8 cellular contexts compared by ENCODE assay signal in the genomic region with DNA sequence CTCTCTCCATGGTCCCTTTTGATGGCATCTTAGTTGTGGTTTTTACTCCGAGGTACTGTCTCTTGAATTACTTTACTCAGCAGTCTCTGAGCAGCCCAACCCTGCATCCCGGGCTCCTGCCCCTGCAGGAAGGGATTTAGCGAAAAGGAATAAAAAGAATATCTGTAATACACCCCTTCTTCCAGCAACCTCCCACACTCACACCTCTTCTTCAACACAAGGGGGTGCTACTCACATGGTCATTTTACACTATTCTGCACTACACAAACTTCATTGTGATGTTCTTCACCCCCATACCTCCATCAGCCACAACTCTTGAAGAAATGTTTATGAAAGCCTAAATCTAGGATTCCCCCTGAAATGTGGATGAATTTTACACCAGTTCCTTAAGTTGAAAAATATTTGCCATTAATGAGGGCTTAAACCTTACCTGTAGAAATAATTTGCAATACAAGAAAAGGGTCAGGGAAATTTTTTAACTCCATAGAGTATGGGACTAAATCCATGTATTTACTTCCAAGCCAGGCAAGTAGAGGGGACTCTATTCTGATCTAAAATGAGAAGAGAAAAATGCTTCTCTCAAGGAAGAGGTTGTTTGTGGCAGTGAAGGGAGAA. TPM values are rescaled to one million over a fixed set of nuclear protein-coding genes. Genes with fewer than 3 reads are reported as not detected.
A peak's percentile ranks its signal among the peaks of the same experiment; 100 is the strongest.
DNase-seq lines count a peak whose midpoint lies in the region; ATAC-seq and TF ChIP-seq lines count a peak whose summit lies in the region.

No MANE protein-coding gene starts in this region.

- H3K9me3 ChIP-seq in Panc1 (ENCODE audit: control insufficient read depth, insufficient read depth, low read depth, low read length): no peaks in the 10 kb centered on the region

- H3K4me1 ChIP-seq in Panc1 (ENCODE audit: control insufficient read depth, insufficient read depth, low read length): no peaks in the 10 kb centered on the region

- H3K4me3 ChIP-seq in Panc1 (ENCODE audit: low read depth in 2 of 2, low read length in 2 of 2): no peak overlapping the region

- H3K27me3 ChIP-seq in Panc1 (ENCODE audit: control insufficient read depth, insufficient read depth, low read length): no peaks in the 10 kb centered on the region

- no TSS peak for BruUV-seq in Panc1 (replicated peaks; lab: Mats Ljungman, UMichigan)

- CTCF ChIA-PET in activated CD8-positive, alpha-beta memory T cell treated with anti-CD3 and anti-CD28 coated beads, Interleukin-2, amount 10 ng/mL, durations not matched to agents 7 days and 5 days (lab: Charles Lee): interaction anchor here (1.2 to 3.3 kb wide), 8 partner anchors 13 to 327 kb away, joined by 3 to 40 read pairs (median 6); partner anchors contain the start of gene UHRF2
- CTCF ChIA-PET in Panc1 (lab: Charles Lee): interaction anchor here (0.6 kb wide), 1 partner anchor 266 kb away, joined by 4 read pairs; no protein-coding TSS in a partner anchor

- H3K27ac Mint-ChIP-seq in activated CD8-positive, alpha-beta memory T cell treated with anti-CD3 and anti-CD28 coated beads, Interleukin-2, amount 10 ng/mL, durations not matched to agents 7 days and 5 days: no peak overlapping the region
- no peak overlapping the region for H3K27ac Mint-ChIP-seq in stimulated activated memory B cell treated with anti-CD40 and anti-IgM and Interleukin-4, amounts not matched to agents 10 μg/mL and 1 μg/mL and 100 μg/mL, for 72 hours

- H3K27ac ChIP-seq in Panc1 (ENCODE audit: low read length): no peak overlapping the region

- DNase-seq in activated CD8-positive, alpha-beta memory T cell treated with anti-CD3 and anti-CD28 coated beads, Interleukin-2, amount 10 ng/mL, durations not matched to agents 7 days and 5 days: peak; percentile 42
- no peak for DNase-seq in activated CD8-positive, alpha-beta memory T cell treated with anti-CD3 and anti-CD28 coated beads, Interleukin-2, amount 50 U/mL, for 48 hours
- DNase-seq in KBM-7 (peak; percentile 72), Panc1 (ENCODE audit: low read depth, low spot score) (peak; percentile 20), brain pericyte (ENCODE audit: low read depth, low spot score) (peak; percentile 16), iris pigment epithelial cell (ENCODE audit: low read depth) (peak; percentile 78)

- peak; percentile 96 for ATAC-seq in activated CD8-positive, alpha-beta memory T cell treated with anti-CD3 and anti-CD28 coated beads, Interleukin-2, amount 10 ng/mL, durations not matched to agents 7 days and 5 days
- ATAC-seq in GM21619 (IDR thresholded peaks at IDR 0.05; ENCODE audit: unreplicated experiment) (peak; percentile 80), Panc1 (peak; percentile 75; the same call in 1 of the 2 replicates)
- peak; percentile 87 for ATAC-seq in stimulated activated memory B cell treated with anti-CD40 and anti-IgM and Interleukin-4, amounts not matched to agents 10 μg/mL and 1 μg/mL and 100 μg/mL, for 72 hours

- H3K4me3 Mint-ChIP-seq in activated CD8-positive, alpha-beta memory T cell treated with anti-CD3 and anti-CD28 coated beads, Interleukin-2, amount 10 ng/mL, durations not matched to agents 7 days and 5 days: no peak overlapping the region
- no peak overlapping the region for H3K4me3 Mint-ChIP-seq in stimulated activated memory B cell treated with anti-CD40 and anti-IgM and Interleukin-4, amounts not matched to agents 10 μg/mL and 1 μg/mL and 100 μg/mL, for 72 hours

- no peaks in the 10 kb centered on the region for H3K9me3 Mint-ChIP-seq in activated CD8-positive, alpha-beta memory T cell treated with anti-CD3 and anti-CD28 coated beads, Interleukin-2, amount 10 ng/mL, durations not matched to agents 7 days and 5 days (ENCODE audit: low read depth)
- no peaks in the 10 kb centered on the region for H3K9me3 Mint-ChIP-seq in stimulated activated memory B cell treated with anti-CD40 and anti-IgM and Interleukin-4, amounts not matched to agents 10 μg/mL and 1 μg/mL and 100 μg/mL, for 72 hours

- intact Hi-C loops in Panc1 (cut with micrococcal nuclease; ENCODE audit: unreplicated experiment): loop anchor here (2.0 kb wide), 1 partner anchor 213 kb away; no protein-coding TSS in a partner anchor

- no peaks in the 10 kb centered on the region for H3K36me3 ChIP-seq in Panc1 (ENCODE audit: control insufficient read depth, insufficient read depth, low read length)

- in situ Hi-C loops in KBM-7 (cut with MboI; ENCODE audit: low pct_unique_long_range_greater_than_20kb, low sequenced_read_pairs): loop anchor here (25.0 kb wide), 1 partner anchor 208 kb away; no protein-coding TSS in a partner anchor
- in situ Hi-C loops in Panc1 (cut with HindIII; ENCODE audit: low pct_unique_long_range_greater_than_20kb, low sequenced_read_pairs): no loop called here

- POLR2A ChIA-PET in Panc1 (lab: Charles Lee): no interaction called here

- H3K27me3 Mint-ChIP-seq in activated CD8-positive, alpha-beta memory T cell treated with anti-CD3 and anti-CD28 coated beads, Interleukin-2, amount 10 ng/mL, durations not matched to agents 7 days and 5 days: peaks cover 24% of the 10 kb centered on the region
- H3K27me3 Mint-ChIP-seq in stimulated activated memory B cell treated with anti-CD40 and anti-IgM and Interleukin-4, amounts not matched to agents 10 μg/mL and 1 μg/mL and 100 μg/mL, for 72 hours: no peaks in the 10 kb centered on the region

- H3K4me1 Mint-ChIP-seq in activated CD8-positive, alpha-beta memory T cell treated with anti-CD3 and anti-CD28 coated beads, Interleukin-2, amount 10 ng/mL, durations not matched to agents 7 days and 5 days: peaks cover 13% of the 10 kb centered on the region
- H3K4me1 Mint-ChIP-seq in stimulated activated memory B cell treated with anti-CD40 and anti-IgM and Interleukin-4, amounts not matched to agents 10 μg/mL and 1 μg/mL and 100 μg/mL, for 72 hours: peaks cover 6% of the 10 kb centered on the region

- peak; percentile 45 for TF ChIP-seq CTCF in Panc1 (IDR thresholded peaks at IDR 0.05)

- no peaks in the 10 kb centered on the region for H3K36me3 Mint-ChIP-seq in activated CD8-positive, alpha-beta memory T cell treated with anti-CD3 and anti-CD28 coated beads, Interleukin-2, amount 10 ng/mL, durations not matched to agents 7 days and 5 days
- H3K36me3 Mint-ChIP-seq in stimulated activated memory B cell treated with anti-CD40 and anti-IgM and Interleukin-4, amounts not matched to agents 10 μg/mL and 1 μg/mL and 100 μg/mL, for 72 hours: no peaks in the 10 kb centered on the region

RNA-seq across cellular contexts. Expression of gene TPD52L3, which starts 26.0 kb away (rescaled TPM):
- not detected for total RNA-seq in activated CD8-positive, alpha-beta memory T cell treated with anti-CD3 and anti-CD28 coated beads, Interleukin-2, amount 10 ng/mL, durations not matched to agents 7 days and 5 days
- total RNA-seq in Panc1 (2021; ENCODE audit: unreplicated experiment): not detected
- polyA plus RNA-seq in Panc1 (2012; ENCODE audit: insufficient read length): not detected

RNA-seq across cellular contexts. Expression of gene UHRF2, which starts 58.8 kb away (rescaled TPM):
- total RNA-seq in activated CD8-positive, alpha-beta memory T cell treated with anti-CD3 and anti-CD28 coated beads, Interleukin-2, amount 10 ng/mL, durations not matched to agents 7 days and 5 days: 10 to 100 TPM; 68.0 to 86.4 TPM
- 17.2 TPM for total RNA-seq in Panc1 (2021; ENCODE audit: unreplicated experiment)
- 6.2 TPM for polyA plus RNA-seq in Panc1 (2012; ENCODE audit: insufficient read length)
